In the genomic region with DNA sequence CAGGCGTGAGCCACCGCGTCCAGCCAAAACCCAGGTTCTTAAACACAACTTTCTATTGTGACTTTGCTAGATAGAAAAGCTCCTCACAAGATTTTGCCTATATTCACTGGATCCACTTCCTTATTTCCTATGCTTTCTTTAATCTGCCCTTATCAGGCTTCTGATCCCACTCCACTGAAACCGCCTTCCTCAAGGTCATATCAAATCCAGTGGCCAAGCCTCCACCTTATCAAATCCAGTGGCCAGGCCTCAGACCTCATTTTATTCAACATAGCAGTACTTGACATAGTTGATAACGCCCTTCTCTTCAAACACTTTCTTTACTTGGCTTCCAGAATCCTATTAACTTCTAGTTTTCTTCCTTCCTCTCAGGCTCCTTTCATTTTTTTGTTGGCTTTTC, we compare ENCODE assay signal across 24 cellular contexts. TPM values are rescaled to one million over a fixed set of nuclear protein-coding genes. Genes with fewer than 3 reads are reported as not detected.
"Had no signal": no experiment of that assay in that cellular context is flagged by ENCODE, and none has a peak within 500 bp of the region (broad histone marks: within the 10 kb centered on the region; RNA-seq: fewer than 3 reads in every experiment).

No MANE protein-coding gene starts in this region.

- H3K27ac Mint-ChIP-seq: memory B cell; naive thymus-derived CD4-positive, alpha-beta T cell; natural killer cell treated with Interleukin-12 subunit alpha and Interleukin-12 subunit beta and Interleukin-15 and Interleukin-18, amount 100 ng/mL, for 72 hours; progenitor cell of endocrine pancreas; stimulated activated naive B cell treated with anti-CD40 and anti-IgM and Interleukin-4, amounts not matched to agents 10 μg/mL and 1 μg/mL and 100 μg/mL, for 72 hours had no signal

- H3K4me1 Mint-ChIP-seq: memory B cell; naive thymus-derived CD4-positive, alpha-beta T cell; stimulated activated naive B cell treated with anti-CD40 and anti-IgM and Interleukin-4, amounts not matched to agents 10 μg/mL and 1 μg/mL and 100 μg/mL, for 72 hours had no signal

- H3K36me3 Mint-ChIP-seq: memory B cell; natural killer cell treated with Interleukin-12 subunit alpha and Interleukin-12 subunit beta and Interleukin-15 and Interleukin-18, amount 100 ng/mL, for 72 hours; stimulated activated naive B cell treated with anti-CD40 and anti-IgM and Interleukin-4, amounts not matched to agents 10 μg/mL and 1 μg/mL and 100 μg/mL, for 72 hours had no signal

- H3K27me3 Mint-ChIP-seq: memory B cell; naive thymus-derived CD4-positive, alpha-beta T cell; progenitor cell of endocrine pancreas; stimulated activated naive B cell treated with anti-CD40 and anti-IgM and Interleukin-4, amounts not matched to agents 10 μg/mL and 1 μg/mL and 100 μg/mL, for 72 hours had no signal

- H3K9me3 Mint-ChIP-seq: memory B cell; naive thymus-derived CD4-positive, alpha-beta T cell; natural killer cell treated with Interleukin-12 subunit alpha and Interleukin-12 subunit beta and Interleukin-15 and Interleukin-18, amount 100 ng/mL, for 72 hours; stimulated activated naive B cell treated with anti-CD40 and anti-IgM and Interleukin-4, amounts not matched to agents 10 μg/mL and 1 μg/mL and 100 μg/mL, for 72 hours had no signal

- DNase-seq: hippocampal formation; kidney glomerular epithelial cell; left cardiac atrium; left ventricle myocardium superior; midbrain; mucosa of descending colon; naive thymus-derived CD4-positive, alpha-beta T cell; ovary; stimulated activated CD4-positive, alpha-beta T cell treated with anti-CD3 and anti-CD28 coated beads, Interleukin-12 subunit alpha, Interleukin-12 subunit beta, amount 100 ng/mL, for 4 hours; stimulated activated CD4-positive, alpha-beta T cell treated with anti-CD3 and anti-CD28 coated beads, Interleukin-15, amount 100 ng/mL, for 24 hours; stimulated activated CD4-positive, alpha-beta T cell treated with anti-CD3 and anti-CD28 coated beads, Interleukin-2, amount 100 ng/mL, for 24 hours; stimulated activated CD4-positive, alpha-beta T cell treated with anti-CD3 and anti-CD28 coated beads, Interleukin-4, amount 100 ng/mL, for 1 hour; stimulated activated naive B cell treated with anti-CD40 and anti-IgM and Interleukin-4, amounts not matched to agents 10 μg/mL and 1 μg/mL and 100 μg/mL, for 72 hours; stimulated activated naive CD8-positive, alpha-beta T cell treated with anti-CD3 and anti-CD28 coated beads, Interleukin-15, Interleukin-2, amounts not matched to agents 100 U/mL and 50 U/mL, for 24 hours; tibial artery; trophoblast cell; upper lobe of right lung had no signal

- H3K4me3 Mint-ChIP-seq: memory B cell; naive thymus-derived CD4-positive, alpha-beta T cell; natural killer cell treated with Interleukin-12 subunit alpha and Interleukin-12 subunit beta and Interleukin-15 and Interleukin-18, amount 100 ng/mL, for 72 hours; stimulated activated naive B cell treated with anti-CD40 and anti-IgM and Interleukin-4, amounts not matched to agents 10 μg/mL and 1 μg/mL and 100 μg/mL, for 72 hours had no signal

- ATAC-seq: left cardiac atrium; left lobe of liver; left ventricle myocardium superior; mucosa of descending colon; naive thymus-derived CD4-positive, alpha-beta T cell; natural killer cell treated with Interleukin-12 subunit alpha and Interleukin-12 subunit beta and Interleukin-15 and Interleukin-18, amount 100 ng/mL, for 72 hours; sciatic nerve; stimulated activated naive B cell treated with anti-CD40 and anti-IgM and Interleukin-4, amounts not matched to agents 10 μg/mL and 1 μg/mL and 100 μg/mL, for 72 hours; stimulated activated naive CD8-positive, alpha-beta T cell treated with anti-CD3 and anti-CD28 coated beads, Interleukin-15, Interleukin-2, amounts not matched to agents 100 U/mL and 50 U/mL, for 24 hours; upper lobe of right lung had no signal

RNA-seq across cellular contexts. Expression of a gene that starts 48.0 kb away (rescaled TPM):
- total RNA-seq: lung microvascular endothelial cell; naive thymus-derived CD4-positive, alpha-beta T cell; natural killer cell treated with Interleukin-12 subunit alpha and Interleukin-12 subunit beta and Interleukin-15 and Interleukin-18, amount 100 ng/mL, for 72 hours; sciatic nerve had no signal

RNA-seq across cellular contexts. Expression of a gene that starts 54.1 kb away (rescaled TPM):
- total RNA-seq: lung microvascular endothelial cell; naive thymus-derived CD4-positive, alpha-beta T cell; natural killer cell treated with Interleukin-12 subunit alpha and Interleukin-12 subunit beta and Interleukin-15 and Interleukin-18, amount 100 ng/mL, for 72 hours; progenitor cell of endocrine pancreas; pulmonary artery endothelial cell had no signal

RNA-seq across cellular contexts. Expression of a gene that starts 55.1 kb away (rescaled TPM):
- total RNA-seq: naive thymus-derived CD4-positive, alpha-beta T cell; natural killer cell treated with Interleukin-12 subunit alpha and Interleukin-12 subunit beta and Interleukin-15 and Interleukin-18, amount 100 ng/mL, for 72 hours; progenitor cell of endocrine pancreas had no signal
